ENCODE assay signal across 8 cellular contexts in genomic region chr12:2813573-2814185, GRCh38. TPM values are rescaled to one million over a fixed set of nuclear protein-coding genes. Genes with fewer than 3 reads are reported as not detected.
DNase-seq lines count a peak whose midpoint lies in the region; ATAC-seq, FAIRE-seq and TF ChIP-seq lines count a peak whose summit lies in the region.

No MANE protein-coding gene starts in this region.

- no peaks in the 10 kb centered on the region for H3K27me3 ChIP-seq in bronchial epithelial cell (ENCODE audit: control insufficient read depth, insufficient read depth, low read length)

- peak; percentile 57 for TF ChIP-seq CTCF in bronchial epithelial cell (IDR thresholded peaks at IDR 0.05; ENCODE audit: insufficient read depth, low read length, severe bottlenecking)

- ATAC-seq in GM21515 (IDR thresholded peaks at IDR 0.05; ENCODE audit: unreplicated experiment) = peak; percentile 45

- peaks cover 6% of the 10 kb centered on the region for H3K36me3 ChIP-seq in bronchial epithelial cell (ENCODE audit: control insufficient read depth, insufficient read depth, low read length)

- peak overlapping the region; percentile 85 for H3K4me3 ChIP-seq in bronchial epithelial cell (ENCODE audit: low read depth, low read length)

- no peak for FAIRE-seq in bronchial epithelial cell (lab: Jason Lieb, UNC)

- DNase-seq in COR-L47 (lab: John Stamatoyannopoulos, UW) = peak; percentile 51
- peak; percentile 80 for DNase-seq in MV-4-11 (lab: John Stamatoyannopoulos, UW)
- DNase-seq in SW480 (ENCODE audit: low spot score) = peak; percentile 81
- DNase-seq in bronchial epithelial cell (ENCODE audit: low read depth) = peak; percentile 53
- peak; percentile 75 for DNase-seq in iris pigment epithelial cell (ENCODE audit: low read depth)
- DNase-seq in stimulated activated CD4-positive, alpha-beta T cell treated with anti-CD3 and anti-CD28 coated beads, Interleukin-15, amount 100 ng/mL, for 24 hours = peak; percentile 69
- DNase-seq in OCI-M2 (lab: John Stamatoyannopoulos, UW; ENCODE audit: unreplicated experiment) = no peak

RNA-seq across cellular contexts. Expression of gene ITFG2, which starts 1.2 kb away (rescaled TPM):
- total RNA-seq in bronchial epithelial cell = 14.6 and 17.6 TPM in 2 replicates

RNA-seq across cellular contexts. Expression of gene FKBP4, which starts 18.9 kb away (rescaled TPM):
- total RNA-seq in bronchial epithelial cell = 66.4 and 81.6 TPM in 2 replicates

RNA-seq across cellular contexts. Expression of gene NRIP2, which starts 21.2 kb away (rescaled TPM):
- total RNA-seq in bronchial epithelial cell = not detected in 2 replicates

RNA-seq across cellular contexts. Expression of gene TEX52, which starts 43.2 kb away (rescaled TPM):
- not detected in 2 replicates for total RNA-seq in bronchial epithelial cell
